In genomic region chr17:4715071-4715749, GRCh38 we compare ENCODE assay signal across 13 cellular contexts. TPM values are rescaled to one million over a fixed set of nuclear protein-coding genes. Genes with fewer than 3 reads are reported as not detected.
A peak's percentile ranks its signal among the peaks of the same experiment; 100 is the strongest.
DNase-seq lines count a peak whose midpoint lies in the region; ATAC-seq lines count a peak whose summit lies in the region.
"Had no signal": no experiment of that assay in that cellular context is flagged by ENCODE, and none has a peak within 500 bp of the region (broad histone marks: within the 10 kb centered on the region; RNA-seq: fewer than 3 reads in every experiment).

No MANE protein-coding gene starts in this region.

- POLR2A ChIA-PET in CD4-positive, alpha-beta memory T cell (lab: Charles Lee; ENCODE audit: partially characterized antibody), result interaction anchor here (0.8 to 7.0 kb wide), 14 partner anchors 7 to 252 kb away, joined by 3 to 52 read pairs (median 4); partner anchors contain the start of genes CXCL16, MED11, PELP1 and PFN1

- peak overlapping the region; percentile 50 for H3K27ac ChIP-seq in CD4-positive, alpha-beta memory T cell (ENCODE audit: low read depth, low read length)
- peak overlapping the region; percentile 4 for H3K27ac ChIP-seq in muscle layer of duodenum (ENCODE audit: low read length)

- H3K4me1 Mint-ChIP-seq in CD4-positive, alpha-beta memory T cell, result peaks cover 31 to 52% (median 42%) of the 10 kb centered on the region in 4 donors
- H3K4me1 Mint-ChIP-seq in activated T-cell treated with anti-CD3 and anti-CD28 coated beads, Interleukin-2, amount 50 U/mL, for 72 hours (ENCODE audit: low read depth), result peaks cover 54% of the 10 kb centered on the region
- H3K4me1 Mint-ChIP-seq: nephron had no signal

- peak overlapping the region; percentile 37 to 57 for H3K4me3 ChIP-seq in CD4-positive, alpha-beta memory T cell (ENCODE audit: low read length in 2 of 2)
- H3K4me3 ChIP-seq in muscle layer of duodenum (ENCODE audit: low read depth in 1 of 2, low read length in 2 of 2), result peak overlapping the region in 1 of 2 donors; percentile 22

- CTCF ChIA-PET in CD4-positive, alpha-beta memory T cell (lab: Charles Lee; ENCODE audit: partially characterized antibody), result interaction anchor here (0.7 to 1.8 kb wide), 5 partner anchors 17 to 188 kb away, joined by 3 to 8 read pairs (median 5); partner anchors contain the start of genes CHRNE and GLTPD2

- peak overlapping the region; percentile 86 to 98 (median 96) for H3K27ac Mint-ChIP-seq in CD4-positive, alpha-beta memory T cell
- peak overlapping the region; percentile 79 for H3K27ac Mint-ChIP-seq in activated T-cell treated with anti-CD3 and anti-CD28 coated beads, Interleukin-2, amount 50 U/mL, for 72 hours
- H3K27ac Mint-ChIP-seq: nephron had no signal

- DNase-seq in CD4-positive, alpha-beta memory T cell, result peak; percentile 53 to 79 (median 56)
- DNase-seq in MV-4-11 (lab: John Stamatoyannopoulos, UW) (peak; percentile 34), dermis blood vessel endothelial cell (no peak), SIG-M5 treated with dmso at 0.1 percent for 504 hours (lab: John Stamatoyannopoulos, UW; ENCODE audit: unreplicated experiment) (no peak)
- DNase-seq in activated T-cell treated with anti-CD3 and anti-CD28 coated beads, Interleukin-2, amount 50 U/mL, for 72 hours, result peak; percentile 62
- DNase-seq: BE2C, hypothalamus, PC-3 had no signal

- H3K27me3 Mint-ChIP-seq in CD4-positive, alpha-beta memory T cell, result no peaks in the 10 kb centered on the region
- no peaks in the 10 kb centered on the region for H3K27me3 Mint-ChIP-seq in activated T-cell treated with anti-CD3 and anti-CD28 coated beads, Interleukin-2, amount 50 U/mL, for 72 hours (ENCODE audit: low read depth)

- H3K27me3 ChIP-seq in CD4-positive, alpha-beta memory T cell (ENCODE audit: insufficient read depth, low read length), result no peaks in the 10 kb centered on the region
- H3K27me3 ChIP-seq in muscle layer of duodenum (ENCODE audit: low read depth, low read length), result no peaks in the 10 kb centered on the region
- H3K27me3 ChIP-seq: BE2C had no signal

- ATAC-seq in activated T-cell treated with anti-CD3 and anti-CD28 coated beads, Interleukin-2, amount 50 U/mL, for 72 hours (replicated peaks in 1 of 2), result peak in 1 of 2 donors; percentile 16
- ATAC-seq in GM21619 (IDR thresholded peaks at IDR 0.05; ENCODE audit: unreplicated experiment), result no peak
- ATAC-seq in HG02623 (IDR thresholded peaks at IDR 0.05; ENCODE audit: unreplicated experiment), result no peak
- ATAC-seq: activated CD4-positive, CD25-positive, alpha-beta regulatory T cell treated with anti-CD3 and anti-CD28 coated beads, Interleukin-2, amount 50 U/mL, for 24 hours; PC-3 had no signal

- peaks cover 24 to 47% of the 10 kb centered on the region in 2 donors for H3K36me3 Mint-ChIP-seq in CD4-positive, alpha-beta memory T cell
- peaks cover 9 to 15% of the 10 kb centered on the region in 2 donors for H3K36me3 Mint-ChIP-seq in activated T-cell treated with anti-CD3 and anti-CD28 coated beads, Interleukin-2, amount 50 U/mL, for 72 hours (ENCODE audit: insufficient read depth in 2 of 2)

- H3K4me3 Mint-ChIP-seq in CD4-positive, alpha-beta memory T cell, result peak overlapping the region; percentile 74 to 93 (median 84)
- peak overlapping the region; percentile 72 to 84 for H3K4me3 Mint-ChIP-seq in activated T-cell treated with anti-CD3 and anti-CD28 coated beads, Interleukin-2, amount 50 U/mL, for 72 hours
- H3K4me3 Mint-ChIP-seq: nephron had no signal

- intact Hi-C loops in CD4-positive, alpha-beta memory T cell (cut with micrococcal nuclease), result loop anchor here (1.0 kb wide), 1 partner anchor 16 kb away; the partner anchor contains the start of gene MED11

- H3K4me1 ChIP-seq in CD4-positive, alpha-beta memory T cell (ENCODE audit: insufficient read depth, low read length), result peaks cover 54% of the 10 kb centered on the region
- peaks cover 13 to 16% of the 10 kb centered on the region in 2 donors for H3K4me1 ChIP-seq in muscle layer of duodenum (ENCODE audit: control insufficient read depth in 1 of 2, insufficient read depth in 2 of 2, low read length in 2 of 2)
- H3K4me1 ChIP-seq: BE2C had no signal

- peaks cover 37% of the 10 kb centered on the region for H3K36me3 ChIP-seq in CD4-positive, alpha-beta memory T cell (ENCODE audit: insufficient read depth, low read length)
- H3K36me3 ChIP-seq in muscle layer of duodenum (ENCODE audit: control insufficient read depth in 1 of 2, insufficient read depth in 2 of 2, low read length in 2 of 2), result peaks cover 17 to 20% of the 10 kb centered on the region in 2 donors
- H3K36me3 ChIP-seq: BE2C had no signal

- no peaks in the 10 kb centered on the region for H3K9me3 Mint-ChIP-seq in CD4-positive, alpha-beta memory T cell
- no peaks in the 10 kb centered on the region for H3K9me3 Mint-ChIP-seq in activated T-cell treated with anti-CD3 and anti-CD28 coated beads, Interleukin-2, amount 50 U/mL, for 72 hours
- H3K9me3 Mint-ChIP-seq: nephron had no signal

- H3K9me3 ChIP-seq in CD4-positive, alpha-beta memory T cell (ENCODE audit: control insufficient read depth in 1 of 2, low read length in 2 of 2), result no peaks in the 10 kb centered on the region
- no peaks in the 10 kb centered on the region for H3K9me3 ChIP-seq in muscle layer of duodenum (ENCODE audit: control insufficient read depth in 1 of 2, low read length in 2 of 2)
- H3K9me3 ChIP-seq: BE2C had no signal

RNA-seq across cellular contexts. Expression of gene ARRB2, which starts 4.8 kb away (rescaled TPM):
- total RNA-seq in CD4-positive, alpha-beta memory T cell, result 100 to 1,000 TPM; 340 to 341 TPM
- polyA plus RNA-seq in CD4-positive, alpha-beta memory T cell, result 10 to 100 TPM; 54.5 to 56.7 TPM
- 100 to 1,000 TPM; 216 to 258 TPM for total RNA-seq in activated T-cell treated with anti-CD3 and anti-CD28 coated beads, Interleukin-2, amount 50 U/mL, for 72 hours
- 6.6 and 9.6 TPM in 2 replicates for total RNA-seq in dermis blood vessel endothelial cell

RNA-seq across cellular contexts. Expression of gene PELP1, which starts 11.3 kb away (rescaled TPM):
- total RNA-seq in CD4-positive, alpha-beta memory T cell, result 10 to 100 TPM; 78.0 to 81.8 TPM
- polyA plus RNA-seq in CD4-positive, alpha-beta memory T cell, result 10 to 100 TPM in 1 of 2 donors, 1 to 10 TPM in 1; 6.0 to 11.1 TPM
- 100 to 1,000 TPM in 1 of 2 donors, 10 to 100 TPM in 1; 93.8 to 113 TPM for total RNA-seq in activated T-cell treated with anti-CD3 and anti-CD28 coated beads, Interleukin-2, amount 50 U/mL, for 72 hours
- total RNA-seq in dermis blood vessel endothelial cell, result 33.5 and 64.0 TPM in 2 replicates

RNA-seq across cellular contexts. Expression of gene MED11, which starts 16.0 kb away (rescaled TPM):
- total RNA-seq in CD4-positive, alpha-beta memory T cell, result 10 to 100 TPM; 31.7 to 35.4 TPM
- polyA plus RNA-seq in CD4-positive, alpha-beta memory T cell, result 10 to 100 TPM; 37.5 to 54.0 TPM
- 10 to 100 TPM in 1 of 2 donors, 1 to 10 TPM in 1; 9.9 to 14.0 TPM for total RNA-seq in activated T-cell treated with anti-CD3 and anti-CD28 coated beads, Interleukin-2, amount 50 U/mL, for 72 hours
- total RNA-seq in dermis blood vessel endothelial cell, result 12.1 TPM in 2 replicates

RNA-seq across cellular contexts. Expression of gene ZMYND15, which starts 24.4 kb away (rescaled TPM):
- under 1 TPM; 0.41 to 0.44 TPM for total RNA-seq in CD4-positive, alpha-beta memory T cell
- under 1 TPM in 1 of 2 donors, not detected in 1; 0.15 TPM for polyA plus RNA-seq in CD4-positive, alpha-beta memory T cell
- under 1 TPM in 1 of 2 donors, not detected in 1; 0.17 TPM for total RNA-seq in activated T-cell treated with anti-CD3 and anti-CD28 coated beads, Interleukin-2, amount 50 U/mL, for 72 hours
- total RNA-seq in dermis blood vessel endothelial cell, result 0.05 TPM in 1 of 2 replicates, not detected in the other

RNA-seq across cellular contexts. Expression of gene CXCL16, which starts 24.5 kb away (rescaled TPM):
- total RNA-seq in CD4-positive, alpha-beta memory T cell, result 1 to 10 TPM; 3.2 to 3.4 TPM
- 1 to 10 TPM; 1.8 to 3.8 TPM for polyA plus RNA-seq in CD4-positive, alpha-beta memory T cell
- 1 to 10 TPM; 2.2 to 4.3 TPM for total RNA-seq in activated T-cell treated with anti-CD3 and anti-CD28 coated beads, Interleukin-2, amount 50 U/mL, for 72 hours
- 1.5 and 2.2 TPM in 2 replicates for total RNA-seq in dermis blood vessel endothelial cell

Comparison
In these comparisons a context has a peak if more than half of its experiments do, and no peak if none do; other contexts are left out.
1. DNase-seq: peak in CD4-positive, alpha-beta memory T cell (5 of 5), MV-4-11 (single experiment) and activated T-cell treated with anti-CD3 and anti-CD28 coated beads, Interleukin-2, amount 50 U/mL, for 72 hours (2 of 2); none in dermis blood vessel endothelial cell (single experiment) and SIG-M5 treated with dmso at 0.1 percent for 504 hours (single experiment).
2. RNA of gene ARRB2, which starts 4.8 kb away (total RNA-seq): 340 to 341 TPM in CD4-positive, alpha-beta memory T cell and 216 to 258 TPM in activated T-cell treated with anti-CD3 and anti-CD28 coated beads, Interleukin-2, amount 50 U/mL, for 72 hours; 6.6 to 9.6 TPM in dermis blood vessel endothelial cell; every median in the first group is over 10 times any median in the second.